ENCODE assay signal across 24 cellular contexts in the genomic region with DNA sequence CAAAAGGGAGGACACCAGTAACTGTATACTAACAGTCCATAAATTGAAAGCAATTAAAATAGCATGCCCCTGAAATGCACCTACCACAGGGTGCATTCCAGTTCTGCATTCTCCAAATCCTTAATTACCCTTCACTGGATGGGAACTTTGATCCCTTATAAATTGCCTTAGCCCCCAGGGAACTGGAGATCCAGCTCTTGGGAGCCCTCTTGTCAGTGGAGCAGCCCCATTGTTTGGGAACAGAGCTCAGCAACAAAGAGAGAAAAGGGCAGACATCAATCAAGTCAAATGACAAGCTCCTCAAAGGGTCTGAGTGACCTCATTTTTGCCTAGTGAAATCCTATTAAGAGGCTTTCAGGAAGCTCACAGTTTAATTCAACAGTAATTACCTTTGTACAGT.
A peak's percentile ranks its signal among the peaks of the same experiment; 100 is the strongest.
DNase-seq lines count a peak whose midpoint lies in the region; ATAC-seq and TF ChIP-seq lines count a peak whose summit lies in the region.
"Had no signal": no experiment of that assay in that cellular context is flagged by ENCODE, and none has a peak within 500 bp of the region (broad histone marks: within the 10 kb centered on the region; RNA-seq: fewer than 3 reads in every experiment).

No MANE protein-coding gene starts in this region.

- no peaks in the 10 kb centered on the region for H3K9me3 ChIP-seq in HAP-1
- no peaks in the 10 kb centered on the region for H3K9me3 ChIP-seq in neural progenitor cell (ENCODE audit: low read depth)

- H3K4me3 ChIP-seq in HAP-1 = no peak overlapping the region
- no peak overlapping the region for H3K4me3 ChIP-seq in neural progenitor cell
- H3K4me3 ChIP-seq: SK-N-MC had no signal

- peaks cover 57% of the 10 kb centered on the region for H3K4me1 Mint-ChIP-seq in neural progenitor cell
- H3K4me1 Mint-ChIP-seq: CD14-positive monocyte, IgD-negative memory B cell, T-cell had no signal

- no peaks in the 10 kb centered on the region for H3K36me3 Mint-ChIP-seq in neural progenitor cell
- H3K36me3 Mint-ChIP-seq: CD14-positive monocyte, T-cell had no signal

- H3K4me2 ChIP-seq in neural progenitor cell = peak overlapping the region; percentile 73

- peak overlapping the region; percentile 21 for H3K4me3 Mint-ChIP-seq in neural progenitor cell
- H3K4me3 Mint-ChIP-seq: CD14-positive monocyte, IgD-negative memory B cell, T-cell had no signal

- H3F3A ChIP-seq in neural progenitor cell (ENCODE audit: low read depth) = no peaks in the 10 kb centered on the region

- peak; percentile 67 to 83 for DNase-seq in HAP-1 (ENCODE audit: low spot score in 2 of 2)
- peak; percentile 69 for DNase-seq in NCI-H69 (lab: John Stamatoyannopoulos, UW)
- peak; percentile 74 for DNase-seq in ecto neural progenitor cell (ENCODE audit: low spot score)
- DNase-seq in neural progenitor cell (ENCODE audit: low spot score) = peak; percentile 96
- DNase-seq in RKO (ENCODE audit: low spot score) = no peak
- DNase-seq: ACHN, AML-193, COR-L47, H7, Kasumi-1, MM.1S, NCI-H1436 treated with DMSO at 0.1 percent for 48 hours, NCI-H2081, NCI-H526 treated with DMSO at 0.1 percent for 48 hours, T-cell had no signal

- no peaks in the 10 kb centered on the region for H3K36me3 ChIP-seq in HAP-1 (replicated peaks)
- no peaks in the 10 kb centered on the region for H3K36me3 ChIP-seq in neural progenitor cell

- ATAC-seq in GM21360 (IDR thresholded peaks at IDR 0.05; ENCODE audit: unreplicated experiment) (no peak), GM21367 (IDR thresholded peaks at IDR 0.05; ENCODE audit: unreplicated experiment) (no peak)
- ATAC-seq in activated CD4-positive, CD25-positive, alpha-beta regulatory T cell treated with anti-CD3 and anti-CD28 coated beads, Interleukin-2, amount 50 U/mL, for 24 hours = no peak
- ATAC-seq: Panc1, Right ventricle myocardium inferior, T-cell had no signal

- H3K27me3 ChIP-seq in HAP-1 (ENCODE audit: low read depth) (peaks cover 19% of the 10 kb centered on the region), neural progenitor cell (peaks cover 16% of the 10 kb centered on the region)

- H3K79me2 ChIP-seq in neural progenitor cell (ENCODE audit: low read depth) = no peaks in the 10 kb centered on the region

- no peaks in the 10 kb centered on the region for H4K20me1 ChIP-seq in neural progenitor cell (ENCODE audit: low read depth)

- peaks cover 3% of the 10 kb centered on the region for H3K9me3 Mint-ChIP-seq in neural progenitor cell

- H3K9ac ChIP-seq in neural progenitor cell = no peak overlapping the region

- no peak for TF ChIP-seq CTCF in neural progenitor cell (IDR thresholded peaks at IDR 0.05)

- peak overlapping the region; percentile 87 for H3K27ac ChIP-seq in neural progenitor cell
- H3K27ac ChIP-seq: HL-60, SK-N-MC had no signal

- H3K27ac Mint-ChIP-seq in neural progenitor cell = peak overlapping the region; percentile 92
- H3K27ac Mint-ChIP-seq: CD14-positive monocyte, IgD-negative memory B cell, T-cell had no signal

- in situ Hi-C loops in HAP-1 (cut with MboI; ENCODE audit: low sequenced_read_pairs) = no loop called here

- H2AFZ ChIP-seq in neural progenitor cell (replicated peaks) = no peak overlapping the region

- peaks cover 6% of the 10 kb centered on the region for H3K27me3 Mint-ChIP-seq in neural progenitor cell (ENCODE audit: insufficient read depth, low read depth)
- H3K27me3 Mint-ChIP-seq: IgD-negative memory B cell had no signal

- H3K4me1 ChIP-seq in HAP-1 (peaks cover 3% of the 10 kb centered on the region; the same call in 1 of the 2 replicates), neural progenitor cell (peaks cover 67% of the 10 kb centered on the region)
